Comparison of ENCODE assay signal across 1 cellular context in genomic region chr1:226002667-226003501, GRCh38.
TF ChIP-seq lines count a peak whose summit lies in the region.

No MANE protein-coding gene starts in this region.

TF ChIP-seq in H1, 55 proteins besides CTCF, POLR2A, EP300 and RAD21 (continued from another document):
- no peak for TF ChIP-seq USF2 (IDR thresholded peaks at IDR 0.05; ENCODE audit: low read length)
- TF ChIP-seq RNF2 (IDR thresholded peaks at IDR 0.05; ENCODE audit: borderline replicate concordance, low read depth, low read length, missing control alignments, poor library complexity, severe bottlenecking), result no peak
- no peak for TF ChIP-seq BACH1 (IDR thresholded peaks at IDR 0.05; ENCODE audit: low read length)
- 0 out of 2 replicates have a peak, but pooled peaks have one; percentile 53 for TF ChIP-seq TAF1 (IDR thresholded peaks at IDR 0.05; ENCODE audit: low read depth, low read length)
- TF ChIP-seq CREB1 (IDR thresholded peaks at IDR 0.05), result 0 out of 2 replicates have a peak, but pooled peaks have one; percentile 35
